ENCODE assay signal across 1 cellular context in the genomic region with DNA sequence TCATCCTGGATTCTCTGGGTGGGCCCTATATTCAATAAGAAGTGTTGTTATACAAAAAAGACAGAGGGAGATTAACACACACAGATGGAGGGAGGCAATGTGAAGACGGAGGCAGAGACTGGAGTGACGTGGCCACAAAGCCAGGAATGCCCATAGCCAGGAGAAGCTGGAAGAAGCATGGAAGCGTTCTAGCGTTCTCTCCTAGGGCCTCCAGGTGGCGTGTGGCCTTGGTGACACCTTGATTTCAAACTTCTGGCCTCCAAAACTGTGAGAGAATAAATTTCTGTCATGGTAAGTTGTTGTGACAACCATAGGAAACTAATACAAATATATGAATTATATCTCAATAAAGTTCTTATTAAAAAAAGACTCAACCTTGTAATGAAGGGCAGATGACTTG.
TF ChIP-seq lines count a peak whose summit lies in the region.

No MANE protein-coding gene starts in this region.

TF ChIP-seq in IMR-90, 13 proteins besides CTCF, POLR2A, EP300 and RAD21 (continued from another document):
- TF ChIP-seq USF2 (IDR thresholded peaks at IDR 0.05; ENCODE audit: low read depth, low read length) (no peak), RFX5 (IDR thresholded peaks at IDR 0.05; ENCODE audit: low read depth, low read length) (no peak), MAFK (IDR thresholded peaks at IDR 0.05; ENCODE audit: low read depth, low read length) (no peak), RCOR1 (IDR thresholded peaks at IDR 0.05; ENCODE audit: insufficient replicate concordance, low read length) (no peak), CHD1 (IDR thresholded peaks at IDR 0.05; ENCODE audit: low read depth, low read length) (no peak)
